ENCODE assay signal across 8 cellular contexts in genomic region chr16:56729736-56730662, GRCh38. TPM values are rescaled to one million over a fixed set of nuclear protein-coding genes. Genes with fewer than 3 reads are reported as not detected.
A peak's percentile ranks its signal among the peaks of the same experiment; 100 is the strongest.
DNase-seq lines count a peak whose midpoint lies in the region; ATAC-seq and TF ChIP-seq lines count a peak whose summit lies in the region.

TSS of gene NUP93 (plus strand) at chr16:56730129. CDS start at chr16:56748248, 18,119 bp downstream.

- H3K9ac ChIP-seq in neural cell (ENCODE audit: low read length): peak within 1 kb of the TSS; percentile 75

- peak within 1 kb of the TSS; percentile 95 for H3K4me3 ChIP-seq in H7 (ENCODE audit: insufficient read depth, low read depth, low read length)
- H3K4me3 ChIP-seq in MG63: peak within 1 kb of the TSS; percentile 95
- H3K4me3 ChIP-seq in neural cell (ENCODE audit: low read length): peak within 1 kb of the TSS; percentile 99

- no peaks in the 10 kb centered on the region for H3F3A ChIP-seq in neural cell (ENCODE audit: insufficient read depth, low read length, poor library complexity, severe bottlenecking)

- peak; percentile 36 for TF ChIP-seq RAD21 in neural cell (conservative IDR thresholded peaks at IDR 0.05)

- peak within 1 kb of the TSS; percentile 97 for H3K4me2 ChIP-seq in neural cell (ENCODE audit: low read length)

- peak within 1 kb of the TSS; percentile 89 to 96 for H3K27ac Mint-ChIP-seq in stimulated activated naive CD8-positive, alpha-beta T cell treated with anti-CD3 and anti-CD28 coated beads, Interleukin-15, amount 100 ng/mL, for 72 hours

- DNase-seq in EL (peak; percentile 95), H7 (peak; percentile 97), MG63 (peak; percentile 98), SHP77 (lab: John Stamatoyannopoulos, UW) (peak; percentile 91 to 92), fibroblast of the conjunctiva (ENCODE audit: low read depth) (peak; percentile 80)
- peak; percentile 86 for DNase-seq in activated effector memory CD4-positive, alpha-beta T cell treated with Interleukin-2 at 50 U/mL for 16 hours
- DNase-seq in stimulated activated naive CD8-positive, alpha-beta T cell treated with anti-CD3 and anti-CD28 coated beads, Interleukin-15, amount 100 ng/mL, for 72 hours: peak; percentile 86 to 91

- no peak for TF ChIP-seq EP300 in neural cell (conservative IDR thresholded peaks at IDR 0.05; ENCODE audit: poor library complexity, severe bottlenecking)

- ATAC-seq in stimulated activated naive CD8-positive, alpha-beta T cell treated with anti-CD3 and anti-CD28 coated beads, Interleukin-15, amount 100 ng/mL, for 72 hours: peak; percentile 89

- peak within 1 kb of the TSS; percentile 75 for H3K27ac ChIP-seq in neural cell (ENCODE audit: low read length)

- H3K9me3 Mint-ChIP-seq in stimulated activated naive CD8-positive, alpha-beta T cell treated with anti-CD3 and anti-CD28 coated beads, Interleukin-15, amount 100 ng/mL, for 72 hours: no peaks in the 10 kb centered on the region

- peak within 1 kb of the TSS; percentile 87 for H2AFZ ChIP-seq in neural cell (ENCODE audit: low read depth, low read length)

- no peak within 1 kb of the TSS for H3K4me3 Mint-ChIP-seq in stimulated activated naive CD8-positive, alpha-beta T cell treated with anti-CD3 and anti-CD28 coated beads, Interleukin-15, amount 100 ng/mL, for 72 hours

- H4K20me1 ChIP-seq in neural cell (ENCODE audit: insufficient read depth): no peaks in the 10 kb centered on the region

- H3K27me3 ChIP-seq in H7 (ENCODE audit: control insufficient read depth, insufficient read depth, low read length): no peaks in the 10 kb centered on the region
- H3K27me3 ChIP-seq in MG63: no peaks in the 10 kb centered on the region; the same call in 1 of the 2 replicates
- no peaks in the 10 kb centered on the region for H3K27me3 ChIP-seq in neural cell (ENCODE audit: insufficient read depth, low read depth, low read length)

- peaks cover 27% of the 10 kb centered on the region for H3K79me2 ChIP-seq in neural cell (replicated peaks; ENCODE audit: insufficient read depth, low read length)

- H3K9me2 ChIP-seq in neural cell (ENCODE audit: insufficient read depth, low read length): no peaks in the 10 kb centered on the region

- H3K36me3 ChIP-seq in H7 (replicated peaks; ENCODE audit: control insufficient read depth, insufficient read depth, low read length) (no peaks in the 10 kb centered on the region), MG63 (peaks cover 17% of the 10 kb centered on the region), neural cell (ENCODE audit: insufficient read depth, low read length) (no peaks in the 10 kb centered on the region)

- peaks cover 12% of the 10 kb centered on the region for H3K4me1 Mint-ChIP-seq in stimulated activated naive CD8-positive, alpha-beta T cell treated with anti-CD3 and anti-CD28 coated beads, Interleukin-15, amount 100 ng/mL, for 72 hours

- peak; percentile 16 for TF ChIP-seq CTCF in neural cell (IDR thresholded peaks at IDR 0.05; ENCODE audit: poor library complexity, severe bottlenecking)

- no peaks in the 10 kb centered on the region for H3K27me3 Mint-ChIP-seq in stimulated activated naive CD8-positive, alpha-beta T cell treated with anti-CD3 and anti-CD28 coated beads, Interleukin-15, amount 100 ng/mL, for 72 hours

- H3K9me3 ChIP-seq in MG63 (no peaks in the 10 kb centered on the region), neural cell (ENCODE audit: low read length) (no peaks in the 10 kb centered on the region)

TF ChIP-seq in neural cell, 6 proteins besides CTCF, POLR2A, EP300 and RAD21:
- TF ChIP-seq TAF1 (IDR thresholded peaks at IDR 0.05; ENCODE audit: low read depth) (peak; percentile 62), MXI1 (conservative IDR thresholded peaks at IDR 0.05; ENCODE audit: poor library complexity, severe bottlenecking) (peak; percentile 98), POLR2AphosphoS5 (IDR thresholded peaks at IDR 0.05) (peak; percentile 90), EZH2 (IDR thresholded peaks at IDR 0.05; ENCODE audit: borderline replicate concordance, insufficient read depth, low read length, poor library complexity, severe bottlenecking) (no peak), SMC3 (conservative IDR thresholded peaks at IDR 0.05; ENCODE audit: poor library complexity) (peak; percentile 51)
- TF ChIP-seq, protein P1, sequence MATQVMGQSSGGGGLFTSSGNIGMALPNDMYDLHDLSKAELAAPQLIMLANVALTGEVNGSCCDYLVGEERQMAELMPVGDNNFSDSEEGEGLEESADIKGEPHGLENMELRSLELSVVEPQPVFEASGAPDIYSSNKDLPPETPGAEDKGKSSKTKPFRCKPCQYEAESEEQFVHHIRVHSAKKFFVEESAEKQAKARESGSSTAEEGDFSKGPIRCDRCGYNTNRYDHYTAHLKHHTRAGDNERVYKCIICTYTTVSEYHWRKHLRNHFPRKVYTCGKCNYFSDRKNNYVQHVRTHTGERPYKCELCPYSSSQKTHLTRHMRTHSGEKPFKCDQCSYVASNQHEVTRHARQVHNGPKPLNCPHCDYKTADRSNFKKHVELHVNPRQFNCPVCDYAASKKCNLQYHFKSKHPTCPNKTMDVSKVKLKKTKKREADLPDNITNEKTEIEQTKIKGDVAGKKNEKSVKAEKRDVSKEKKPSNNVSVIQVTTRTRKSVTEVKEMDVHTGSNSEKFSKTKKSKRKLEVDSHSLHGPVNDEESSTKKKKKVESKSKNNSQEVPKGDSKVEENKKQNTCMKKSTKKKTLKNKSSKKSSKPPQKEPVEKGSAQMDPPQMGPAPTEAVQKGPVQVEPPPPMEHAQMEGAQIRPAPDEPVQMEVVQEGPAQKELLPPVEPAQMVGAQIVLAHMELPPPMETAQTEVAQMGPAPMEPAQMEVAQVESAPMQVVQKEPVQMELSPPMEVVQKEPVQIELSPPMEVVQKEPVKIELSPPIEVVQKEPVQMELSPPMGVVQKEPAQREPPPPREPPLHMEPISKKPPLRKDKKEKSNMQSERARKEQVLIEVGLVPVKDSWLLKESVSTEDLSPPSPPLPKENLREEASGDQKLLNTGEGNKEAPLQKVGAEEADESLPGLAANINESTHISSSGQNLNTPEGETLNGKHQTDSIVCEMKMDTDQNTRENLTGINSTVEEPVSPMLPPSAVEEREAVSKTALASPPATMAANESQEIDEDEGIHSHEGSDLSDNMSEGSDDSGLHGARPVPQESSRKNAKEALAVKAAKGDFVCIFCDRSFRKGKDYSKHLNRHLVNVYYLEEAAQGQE (IDR thresholded peaks at IDR 0.05; ENCODE audit: borderline replicate concordance): peak; percentile 92

RNA-seq across cellular contexts. Expression of gene NUP93, which starts in this region (rescaled TPM):
- total RNA-seq in H7 (2014; rRNA removed; shearing (Covaris generic)): 133 and 144 TPM in 2 replicates
- total RNA-seq in MG63 (2014; rRNA removed; shearing (Covaris generic); ENCODE audit: low replicate concordance): 125 and 160 TPM in 2 replicates
- polyA plus RNA-seq in neural cell: 237 and 264 TPM in 2 replicates
- polyA minus RNA-seq in neural cell: 328 and 335 TPM in 2 replicates

Comparison
In these comparisons a context has a peak if more than half of its experiments do, and no peak if none do; other contexts are left out.
1. Peak in every context shown above with its lines: DNase-seq, ATAC-seq, H3K4me3 ChIP-seq and H3K27ac ChIP-seq.